ENCODE assay signal across 29 cellular contexts in genomic region chr1:72262735-72263134, GRCh38. TPM values are rescaled to one million over a fixed set of nuclear protein-coding genes. Genes with fewer than 3 reads are reported as not detected.
"Had no signal": no experiment of that assay in that cellular context is flagged by ENCODE, and none has a peak within 500 bp of the region (broad histone marks: within the 10 kb centered on the region; RNA-seq: fewer than 3 reads in every experiment).

No MANE protein-coding gene starts in this region.

- H3K4me2 ChIP-seq: neural progenitor cell had no signal

- H3K4me1 Mint-ChIP-seq: naive thymus-derived CD4-positive, alpha-beta T cell; natural killer cell; nephron; neural progenitor cell; stimulated activated effector memory CD8-positive, alpha-beta T cell treated with anti-CD3 and anti-CD28 coated beads, Interleukin-12 subunit alpha, Interleukin-12 subunit beta, amount 100 ng/mL, for 72 hours; stimulated activated naive B cell treated with anti-CD40 and anti-IgM and Interleukin-4, amounts not matched to agents 10 μg/mL and 1 μg/mL and 100 μg/mL, for 72 hours had no signal

- H2AFZ ChIP-seq: neural progenitor cell, parathyroid adenoma had no signal

- H3K4me1 ChIP-seq: neural progenitor cell, parathyroid adenoma, psoas muscle, stomach, thyroid gland, tibial nerve, upper lobe of left lung, vagina had no signal

- H3K79me2 ChIP-seq: parathyroid adenoma had no signal

- H3K9me3 Mint-ChIP-seq: naive thymus-derived CD4-positive, alpha-beta T cell; nephron; neural progenitor cell; stimulated activated naive B cell treated with anti-CD40 and anti-IgM and Interleukin-4, amounts not matched to agents 10 μg/mL and 1 μg/mL and 100 μg/mL, for 72 hours; stimulated activated naive CD8-positive, alpha-beta T cell treated with anti-CD3 and anti-CD28 coated beads, Interleukin-15, Interleukin-2, amounts not matched to agents 100 ng/mL and 50 ng/mL, for 24 hours had no signal

- H3K4me3 Mint-ChIP-seq: naive thymus-derived CD4-positive, alpha-beta T cell; natural killer cell; nephron; neural progenitor cell; stimulated activated effector memory CD8-positive, alpha-beta T cell treated with anti-CD3 and anti-CD28 coated beads, Interleukin-12 subunit alpha, Interleukin-12 subunit beta, amount 100 ng/mL, for 72 hours; stimulated activated naive B cell treated with anti-CD40 and anti-IgM and Interleukin-4, amounts not matched to agents 10 μg/mL and 1 μg/mL and 100 μg/mL, for 72 hours; stimulated activated naive CD8-positive, alpha-beta T cell treated with anti-CD3 and anti-CD28 coated beads, Interleukin-15, Interleukin-2, amounts not matched to agents 100 ng/mL and 50 ng/mL, for 24 hours had no signal

- H3K27me3 ChIP-seq: neural progenitor cell, stomach, thyroid gland, tibial nerve, upper lobe of left lung, vagina had no signal

- H3K9ac ChIP-seq: neural progenitor cell, parathyroid adenoma had no signal

- H3K4me3 ChIP-seq: neural progenitor cell, ovary, psoas muscle, skin epidermis, stomach, thoracic aorta, thyroid gland, tibial nerve, upper lobe of left lung, vagina had no signal

- H3K36me3 ChIP-seq: neural progenitor cell, ovary, stomach, thoracic aorta, thyroid gland, tibial nerve, upper lobe of left lung, vagina had no signal

- DNase-seq: naive thymus-derived CD4-positive, alpha-beta T cell; natural killer cell; occipital lobe; ovary; posterior cingulate gyrus; psoas muscle; right cardiac atrium; stimulated activated CD4-positive, alpha-beta T cell treated with anti-CD3 and anti-CD28 coated beads, Interleukin-15, amount 100 ng/mL, for 24 hours; stimulated activated CD4-positive, alpha-beta T cell treated with anti-CD3 and anti-CD28 coated beads, Interleukin-2, amount 100 ng/mL, for 24 hours; stimulated activated CD4-positive, alpha-beta T cell treated with anti-CD3 and anti-CD28 coated beads, Interleukin-2, amount 100 ng/mL, for 48 hours; stimulated activated CD4-positive, alpha-beta T cell treated with anti-CD3 and anti-CD28 coated beads, Interleukin-4, amount 100 ng/mL, for 24 hours; stimulated activated naive B cell treated with anti-CD40 and anti-IgM and Interleukin-4, amounts not matched to agents 10 μg/mL and 1 μg/mL and 100 μg/mL, for 72 hours; stimulated activated naive CD4-positive, alpha-beta T cell treated with Interleukin-2 at 50 U/mL for 16 hours; stomach; thyroid gland; trophoblast cell; upper lobe of left lung had no signal

- H3K27ac ChIP-seq: neural progenitor cell, ovary, parathyroid adenoma, psoas muscle, skin epidermis, stomach, thoracic aorta, thyroid gland, tibial nerve, upper lobe of left lung, vagina had no signal

- H3K9me3 ChIP-seq: ovary, psoas muscle, stomach, thoracic aorta, thyroid gland, tibial nerve, upper lobe of left lung, vagina had no signal

- H3K27me3 Mint-ChIP-seq: progenitor cell of endocrine pancreas; stimulated activated naive B cell treated with anti-CD40 and anti-IgM and Interleukin-4, amounts not matched to agents 10 μg/mL and 1 μg/mL and 100 μg/mL, for 72 hours; stimulated activated naive CD8-positive, alpha-beta T cell treated with anti-CD3 and anti-CD28 coated beads, Interleukin-15, Interleukin-2, amounts not matched to agents 100 ng/mL and 50 ng/mL, for 24 hours had no signal

- ATAC-seq: naive thymus-derived CD4-positive, alpha-beta T cell; natural killer cell; psoas muscle; right cardiac atrium; sciatic nerve; stimulated activated effector memory CD8-positive, alpha-beta T cell treated with anti-CD3 and anti-CD28 coated beads, Interleukin-12 subunit alpha, Interleukin-12 subunit beta, amount 100 ng/mL, for 72 hours; stimulated activated naive B cell treated with anti-CD40 and anti-IgM and Interleukin-4, amounts not matched to agents 10 μg/mL and 1 μg/mL and 100 μg/mL, for 72 hours had no signal

- FAIRE-seq: urothelium cell line had no signal

- H3K36me3 Mint-ChIP-seq: naive thymus-derived CD4-positive, alpha-beta T cell; natural killer cell; neural progenitor cell; stimulated activated effector memory CD8-positive, alpha-beta T cell treated with anti-CD3 and anti-CD28 coated beads, Interleukin-12 subunit alpha, Interleukin-12 subunit beta, amount 100 ng/mL, for 72 hours; stimulated activated naive B cell treated with anti-CD40 and anti-IgM and Interleukin-4, amounts not matched to agents 10 μg/mL and 1 μg/mL and 100 μg/mL, for 72 hours had no signal

- H3K27ac Mint-ChIP-seq: naive thymus-derived CD4-positive, alpha-beta T cell; natural killer cell; nephron; neural progenitor cell; progenitor cell of endocrine pancreas; stimulated activated effector memory CD8-positive, alpha-beta T cell treated with anti-CD3 and anti-CD28 coated beads, Interleukin-12 subunit alpha, Interleukin-12 subunit beta, amount 100 ng/mL, for 72 hours; stimulated activated naive B cell treated with anti-CD40 and anti-IgM and Interleukin-4, amounts not matched to agents 10 μg/mL and 1 μg/mL and 100 μg/mL, for 72 hours; stimulated activated naive CD8-positive, alpha-beta T cell treated with anti-CD3 and anti-CD28 coated beads, Interleukin-15, Interleukin-2, amounts not matched to agents 100 ng/mL and 50 ng/mL, for 24 hours had no signal

RNA-seq across cellular contexts. Expression of gene NEGR1, which starts 19.6 kb away (rescaled TPM):
- polyA plus RNA-seq: naive thymus-derived CD4-positive, alpha-beta T cell had no signal
